Comparison of ENCODE assay signal across 24 cellular contexts in the genomic region with DNA sequence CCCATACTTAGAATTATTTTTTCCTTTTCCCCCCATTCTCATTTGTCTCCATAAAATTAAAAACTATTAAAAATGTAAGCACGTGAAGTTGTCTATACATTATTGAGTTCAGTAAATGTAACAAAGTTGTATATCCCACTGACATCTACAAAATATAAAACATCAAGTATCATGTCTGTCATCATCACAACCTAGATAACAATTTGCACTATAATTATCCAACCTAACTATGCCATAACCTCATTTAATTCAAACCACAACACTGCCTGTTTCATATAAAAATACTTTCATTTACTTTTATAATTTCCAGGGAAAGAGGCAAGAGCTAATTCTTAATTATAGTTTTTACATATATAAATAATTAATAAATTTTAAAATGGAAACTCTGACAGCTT.
"Had no signal": no experiment of that assay in that cellular context is flagged by ENCODE, and none has a peak within 500 bp of the region (broad histone marks: within the 10 kb centered on the region; RNA-seq: fewer than 3 reads in every experiment).

No MANE protein-coding gene starts in this region.

- H3K27ac Mint-ChIP-seq: naive B cell; nephron; stimulated activated memory B cell treated with anti-CD40 and anti-IgM and Interleukin-4, amounts not matched to agents 10 μg/mL and 1 μg/mL and 100 μg/mL, for 72 hours; stimulated activated naive CD8-positive, alpha-beta T cell treated with anti-CD3 and anti-CD28 coated beads, Interleukin-15, amount 100 ng/mL, for 72 hours had no signal

- H3K36me3 ChIP-seq: neutrophil, right lobe of liver, spleen, tibial nerve, upper lobe of right lung, vagina had no signal

- H3K4me3 ChIP-seq: dorsolateral prefrontal cortex, lung, psoas muscle, right lobe of liver, spleen, testis, tibial nerve, upper lobe of right lung, vagina had no signal

- ATAC-seq: esophagus mucosa; left colon; left ventricle myocardium superior; psoas muscle; right lobe of liver; stimulated activated memory B cell treated with anti-CD40 and anti-IgM and Interleukin-4, amounts not matched to agents 10 μg/mL and 1 μg/mL and 100 μg/mL, for 72 hours; stimulated activated naive CD8-positive, alpha-beta T cell treated with anti-CD3 and anti-CD28 coated beads, Interleukin-15, amount 100 ng/mL, for 72 hours; upper lobe of right lung had no signal

- DNase-seq: cortex of kidney; dorsolateral prefrontal cortex; effector CD8-positive, alpha-beta T cell; left colon; left ventricle myocardium superior; mesendoderm; naive B cell; psoas muscle; right lobe of liver; spleen; stimulated activated CD4-positive, alpha-beta T cell treated with anti-CD3 and anti-CD28 coated beads, Interleukin-15, amount 100 ng/mL, for 24 hours; stimulated activated CD4-positive, alpha-beta T cell treated with anti-CD3 and anti-CD28 coated beads, Interleukin-1b, Interleukin-23, amount 100 ng/mL, for 48 hours; stimulated activated CD4-positive, alpha-beta T cell treated with anti-CD3 and anti-CD28 coated beads, Interleukin-4, amount 100 ng/mL, for 24 hours; stimulated activated naive CD8-positive, alpha-beta T cell treated with anti-CD3 and anti-CD28 coated beads, Interleukin-15, amount 100 ng/mL, for 72 hours; testis; upper lobe of right lung had no signal

- H3K9me3 Mint-ChIP-seq: naive B cell; nephron; stimulated activated memory B cell treated with anti-CD40 and anti-IgM and Interleukin-4, amounts not matched to agents 10 μg/mL and 1 μg/mL and 100 μg/mL, for 72 hours; stimulated activated naive CD8-positive, alpha-beta T cell treated with anti-CD3 and anti-CD28 coated beads, Interleukin-15, amount 100 ng/mL, for 72 hours had no signal

- H3K4me3 Mint-ChIP-seq: naive B cell; nephron; stimulated activated memory B cell treated with anti-CD40 and anti-IgM and Interleukin-4, amounts not matched to agents 10 μg/mL and 1 μg/mL and 100 μg/mL, for 72 hours; stimulated activated naive CD8-positive, alpha-beta T cell treated with anti-CD3 and anti-CD28 coated beads, Interleukin-15, amount 100 ng/mL, for 72 hours had no signal

- H3K27me3 ChIP-seq: dorsolateral prefrontal cortex, right lobe of liver, testis, tibial nerve, upper lobe of right lung, vagina had no signal

- H3K9me3 ChIP-seq: neutrophil, psoas muscle, right lobe of liver, spleen, testis, tibial nerve, upper lobe of right lung, vagina had no signal

- H3K4me1 Mint-ChIP-seq: naive B cell; stimulated activated memory B cell treated with anti-CD40 and anti-IgM and Interleukin-4, amounts not matched to agents 10 μg/mL and 1 μg/mL and 100 μg/mL, for 72 hours; stimulated activated naive CD8-positive, alpha-beta T cell treated with anti-CD3 and anti-CD28 coated beads, Interleukin-15, amount 100 ng/mL, for 72 hours had no signal

- H3K4me1 ChIP-seq: psoas muscle, right lobe of liver, spleen, tibial nerve, upper lobe of right lung had no signal

- H3K36me3 Mint-ChIP-seq: naive B cell; stimulated activated memory B cell treated with anti-CD40 and anti-IgM and Interleukin-4, amounts not matched to agents 10 μg/mL and 1 μg/mL and 100 μg/mL, for 72 hours had no signal

- H3K27me3 Mint-ChIP-seq: stimulated activated memory B cell treated with anti-CD40 and anti-IgM and Interleukin-4, amounts not matched to agents 10 μg/mL and 1 μg/mL and 100 μg/mL, for 72 hours had no signal

- H3K27ac ChIP-seq: neutrophil, psoas muscle, right lobe of liver, spleen, tibial nerve, upper lobe of right lung, vagina had no signal

- FAIRE-seq: frontal cortex had no signal
